8 cellular contexts compared by ENCODE assay signal in the genomic region with DNA sequence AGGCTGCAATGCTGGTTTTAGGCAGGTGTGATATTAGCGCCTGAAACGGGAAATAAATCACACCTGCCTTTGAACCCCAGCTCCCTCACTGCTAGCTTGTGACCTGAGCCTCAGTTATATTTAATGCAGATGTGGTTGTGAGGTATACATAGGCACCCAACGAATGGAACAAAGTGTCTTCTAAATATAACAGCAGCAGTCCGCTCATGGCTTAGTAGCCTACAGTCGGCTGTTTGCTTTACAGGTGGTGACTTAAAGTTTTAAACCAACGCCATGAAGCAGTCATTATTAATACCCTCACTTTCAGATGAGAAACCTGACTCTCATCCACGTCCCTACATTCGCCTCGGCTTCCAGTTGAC. TPM values are rescaled to one million over a fixed set of nuclear protein-coding genes. Genes with fewer than 3 reads are reported as not detected.
A peak's percentile ranks its signal among the peaks of the same experiment; 100 is the strongest.
DNase-seq lines count a peak whose midpoint lies in the region; ATAC-seq, FAIRE-seq and TF ChIP-seq lines count a peak whose summit lies in the region.

No MANE protein-coding gene starts in this region.

- no peaks in the 10 kb centered on the region for H4K20me1 ChIP-seq in IMR-90 (ENCODE audit: insufficient read depth, low read length)
- H4K20me1 ChIP-seq in astrocyte (ENCODE audit: insufficient read depth, low read length), result peaks cover 29% of the 10 kb centered on the region
- H4K20me1 ChIP-seq in keratinocyte (ENCODE audit: control insufficient read depth, extremely low read depth, insufficient read depth, low read length), result peaks cover 3% of the 10 kb centered on the region

- H3K4me1 Mint-ChIP-seq in CD8-positive, alpha-beta T cell (ENCODE audit: low read depth), result peaks cover 58% of the 10 kb centered on the region
- peaks cover 28% of the 10 kb centered on the region for H3K4me1 Mint-ChIP-seq in astrocyte (ENCODE audit: low read depth, unreplicated experiment)

- peak overlapping the region; percentile 84 for H2AK9ac ChIP-seq in IMR-90 (replicated peaks; ENCODE audit: low read depth, low read length, poor library complexity)

- no peak for DNase-seq in CD8-positive, alpha-beta T cell
- DNase-seq in GM20000 (ENCODE audit: low spot score) (peak; percentile 37), IMR-90 (peak; percentile 5), astrocyte (ENCODE audit: low read depth) (no peak), keratinocyte (ENCODE audit: low read depth, low spot score) (no peak), substantia nigra (lab: John Stamatoyannopoulos, UW) (no peak), iPS-NIHi7 (ENCODE audit: extremely low spot score) (no peak), occipital lobe (lab: John Stamatoyannopoulos, UW) (no peak)

- H3K79me2 ChIP-seq in astrocyte (ENCODE audit: insufficient read depth, low read length) (peaks cover 32% of the 10 kb centered on the region), keratinocyte (ENCODE audit: control insufficient read depth, insufficient read depth, low read length) (peaks cover 30% of the 10 kb centered on the region)

- 0 out of 4 replicates have a peak overlapping the region, but pooled peaks of 1 of the 2 experiments have one; percentile 49 for H4K8ac ChIP-seq in IMR-90 (ENCODE audit: low read depth in 2 of 2, low read length in 2 of 2)

- in situ Hi-C loops in IMR-90 (cut with MboI; ENCODE audit: low sequenced_read_pairs), result no loop called here

- TF ChIP-seq CTCF in CD8-positive, alpha-beta T cell (IDR thresholded peaks at IDR 0.05), result no peak
- TF ChIP-seq CTCF in GM20000 (IDR thresholded peaks at IDR 0.05; ENCODE audit: extremely low read depth, missing control alignments) (no peak), IMR-90 (conservative IDR thresholded peaks at IDR 0.05; ENCODE audit: low read depth, low read length) (no peak), astrocyte (IDR thresholded peaks at IDR 0.05; ENCODE audit: insufficient read depth, low read depth, low read length) (no peak), keratinocyte (optimal IDR thresholded peaks at IDR 0.05 in 1 of 3, IDR thresholded peaks at IDR 0.05 in 1 of 3, conservative IDR thresholded peaks at IDR 0.05 in 1 of 3; ENCODE audit: extremely low read depth in 1 of 3, insufficient read depth in 2 of 3, low read length in 3 of 3) (no peak)

- H3K14ac ChIP-seq in IMR-90 (replicated peaks; ENCODE audit: low read depth, low read length), result no peak overlapping the region; the same call in 1 of the 2 replicates

- peak overlapping the region; percentile 91 for H3K4me3 ChIP-seq in CD8-positive, alpha-beta T cell (ENCODE audit: low read depth, low read length)
- H3K4me3 ChIP-seq in IMR-90 (ENCODE audit: insufficient read depth, low read depth, low read length), result peak overlapping the region; percentile 58
- peak overlapping the region; percentile 82 for H3K4me3 ChIP-seq in astrocyte (ENCODE audit: insufficient read depth, low read depth, low read length)
- H3K4me3 ChIP-seq in keratinocyte (ENCODE audit: control insufficient read depth in 2 of 3, extremely low read depth in 1 of 3, insufficient read depth in 2 of 3, low read depth in 1 of 3, low read length in 3 of 3), result peak overlapping the region; percentile 76 to 90 (median 88)

- no peaks in the 10 kb centered on the region for H3K27me3 ChIP-seq in CD8-positive, alpha-beta T cell (ENCODE audit: insufficient read depth, low read length)
- H3K27me3 ChIP-seq in IMR-90 (ENCODE audit: control insufficient read depth, insufficient read depth, low read length), result no peaks in the 10 kb centered on the region
- H3K27me3 ChIP-seq in astrocyte (ENCODE audit: insufficient read depth, low read length), result no peaks in the 10 kb centered on the region
- H3K27me3 ChIP-seq in keratinocyte (ENCODE audit: control insufficient read depth, extremely low read depth, insufficient read depth, low read length), result no peaks in the 10 kb centered on the region

- peak overlapping the region; percentile 3 for H3K23ac ChIP-seq in IMR-90 (ENCODE audit: low read depth, low read length)

- no peaks in the 10 kb centered on the region for H3K9me3 Mint-ChIP-seq in CD8-positive, alpha-beta T cell
- H3K9me3 Mint-ChIP-seq in astrocyte (ENCODE audit: unreplicated experiment), result peaks cover 3% of the 10 kb centered on the region

- H2BK20ac ChIP-seq in IMR-90 (ENCODE audit: low read depth, low read length), result no peak overlapping the region

- FAIRE-seq in astrocyte (lab: Jason Lieb, UNC) (no peak), keratinocyte (lab: Jason Lieb, UNC) (no peak)

- BruUV-seq in IMR-90 (replicated peaks; lab: Mats Ljungman, UMichigan), result no TSS peak

- peak overlapping the region; percentile 100 for H3K4me3 Mint-ChIP-seq in CD8-positive, alpha-beta T cell
- peak overlapping the region; percentile 100 for H3K4me3 Mint-ChIP-seq in astrocyte (ENCODE audit: unreplicated experiment)

- no peak overlapping the region for H2BK5ac ChIP-seq in IMR-90 (ENCODE audit: low read depth, low read length, poor library complexity, severe bottlenecking)

- H3K79me1 ChIP-seq in IMR-90 (ENCODE audit: low read depth in 1 of 2, low read length in 2 of 2), result peaks cover 16 to 21% of the 10 kb centered on the region in 2 experiments

- peak; percentile 11 for ATAC-seq in CD8-positive, alpha-beta T cell
- ATAC-seq in IMR-90 (ENCODE audit: low read depth), result peak; percentile 9

- no peak overlapping the region for H4K5ac ChIP-seq in IMR-90 (ENCODE audit: low read depth, low read length)

- peak overlapping the region; percentile 85 for H3K27ac Mint-ChIP-seq in CD8-positive, alpha-beta T cell
- peak overlapping the region; percentile 53 for H3K27ac Mint-ChIP-seq in astrocyte (ENCODE audit: unreplicated experiment)

- 0% methylated on average over 4 of the region's 9 CpGs; no CpG with 5 or more reads in 1 of the 2 experiments for WGBS in IMR-90 (ENCODE audit: extremely low coverage in 2 of 2, insufficient read length in 1 of 2), 2 experiments

- H3K4me2 ChIP-seq in IMR-90 (ENCODE audit: low read depth, low read length) (peak overlapping the region; percentile 95), astrocyte (ENCODE audit: low read length) (peak overlapping the region; percentile 94), keratinocyte (ENCODE audit: control insufficient read depth, extremely low read depth, insufficient read depth, low read depth, low read length) (peak overlapping the region; percentile 98)

- intact Hi-C loops in CD8-positive, alpha-beta T cell (cut with DNase I, micrococcal nuclease), result loop anchor here (1.0 to 10.0 kb wide), 9 partner anchors 75 to 779 kb away; a partner anchor contains a TSS
- intact Hi-C loops in IMR-90 (cut with micrococcal nuclease), result loop anchor here (5.0 kb wide), 1 partner anchor 76 kb away; a partner anchor contains a TSS

- H3K27me3 Mint-ChIP-seq in CD8-positive, alpha-beta T cell (ENCODE audit: low read depth), result peaks cover 4% of the 10 kb centered on the region
- no peaks in the 10 kb centered on the region for H3K27me3 Mint-ChIP-seq in astrocyte (ENCODE audit: low read depth, unreplicated experiment)

- H3K9me3 ChIP-seq in CD8-positive, alpha-beta T cell (ENCODE audit: low read length), result no peaks in the 10 kb centered on the region
- peaks cover 4% of the 10 kb centered on the region; the same call in 1 of the 2 replicates for H3K9me3 ChIP-seq in IMR-90 (ENCODE audit: control insufficient read depth, insufficient read depth, low read length)
- H3K9me3 ChIP-seq in astrocyte (ENCODE audit: insufficient read depth, low read depth, low read length), result no peaks in the 10 kb centered on the region
- H3K9me3 ChIP-seq in keratinocyte (ENCODE audit: control insufficient read depth, low read depth, low read length), result no peaks in the 10 kb centered on the region

- peaks cover 12% of the 10 kb centered on the region for H3K36me3 Mint-ChIP-seq in CD8-positive, alpha-beta T cell
- H3K36me3 Mint-ChIP-seq in astrocyte (ENCODE audit: low read depth, unreplicated experiment), result peaks cover 9% of the 10 kb centered on the region

- H3K56ac ChIP-seq in IMR-90 (ENCODE audit: extremely low read depth, insufficient read depth, low read length), result peak overlapping the region; percentile 26; the same call in 1 of the 2 replicates

- H3K36me3 ChIP-seq in CD8-positive, alpha-beta T cell (ENCODE audit: insufficient read depth, low read length), result no peaks in the 10 kb centered on the region
- H3K36me3 ChIP-seq in IMR-90 (ENCODE audit: control insufficient read depth, insufficient read depth, low read length), result no peaks in the 10 kb centered on the region
- no peaks in the 10 kb centered on the region for H3K36me3 ChIP-seq in astrocyte (ENCODE audit: insufficient read depth, low read length)
- H3K36me3 ChIP-seq in keratinocyte (ENCODE audit: control insufficient read depth in 2 of 2, extremely low read depth in 1 of 2, insufficient read depth in 2 of 2, low read length in 2 of 2), result no peaks in the 10 kb centered on the region

- H3K9me1 ChIP-seq in IMR-90 (ENCODE audit: insufficient read depth, low read length), result no peaks in the 10 kb centered on the region; the same call in 1 of the 2 replicates
- peaks cover 3% of the 10 kb centered on the region for H3K9me1 ChIP-seq in keratinocyte (ENCODE audit: control insufficient read depth, extremely low read depth, insufficient read depth, low read length)

- H3K9ac ChIP-seq in IMR-90 (ENCODE audit: low read depth, low read length), result peak overlapping the region; percentile 60
- peak overlapping the region; percentile 85 for H3K9ac ChIP-seq in astrocyte (ENCODE audit: low read length)
- peak overlapping the region; percentile 79 for H3K9ac ChIP-seq in keratinocyte (ENCODE audit: control insufficient read depth, extremely low read depth, insufficient read depth, low read length)

- H2AFZ ChIP-seq in IMR-90 (replicated peaks; ENCODE audit: low read length, poor library complexity) (peak overlapping the region; percentile 96), astrocyte (ENCODE audit: low read depth, low read length) (peak overlapping the region; percentile 76), keratinocyte (ENCODE audit: control insufficient read depth, low read length) (peak overlapping the region; percentile 90)

- no peak overlapping the region for H2AK5ac ChIP-seq in IMR-90 (ENCODE audit: low read depth, low read length)

- TF ChIP-seq RAD21 in IMR-90 (IDR thresholded peaks at IDR 0.05; ENCODE audit: low read length), result no peak

- no peak overlapping the region for H4K91ac ChIP-seq in IMR-90 (ENCODE audit: insufficient read depth, low read depth, low read length)

- H2BK120ac ChIP-seq in IMR-90 (ENCODE audit: low read depth, low read length), result no peak overlapping the region

- CTCF ChIA-PET in CD8-positive, alpha-beta T cell (lab: Charles Lee), result interaction anchor here (1.0 to 9.1 kb wide), 4 partner anchors 19 to 745 kb away, joined by 3 to 87 read pairs (median 10); no protein-coding TSS in a partner anchor
- CTCF ChIA-PET in IMR-90 (lab: Yijun Ruan, JAX), result interaction anchor here (0.6 to 0.7 kb wide), 2 partner anchors 11 to 368 kb away, joined by 3 read pairs; no protein-coding TSS in a partner anchor

- no peak overlapping the region for H2BK15ac ChIP-seq in IMR-90 (ENCODE audit: low read depth, low read length)

- peak overlapping the region; percentile 52 for H3K27ac ChIP-seq in CD8-positive, alpha-beta T cell (ENCODE audit: low read depth, low read length)
- no peak overlapping the region; the same call in 1 of the 2 replicates for H3K27ac ChIP-seq in IMR-90 (ENCODE audit: insufficient read depth, low read length)
- no peak overlapping the region for H3K27ac ChIP-seq in astrocyte (ENCODE audit: low read depth, low read length)
- peak overlapping the region; percentile 22 for H3K27ac ChIP-seq in keratinocyte (ENCODE audit: control insufficient read depth, insufficient read depth, low read length)
- peak overlapping the region; percentile 69 for H3K27ac ChIP-seq in substantia nigra (ENCODE audit: low read depth, low read length, poor library complexity, severe bottlenecking)

- no peak overlapping the region for H3K4ac ChIP-seq in IMR-90 (ENCODE audit: low read depth, low read length)

- peaks cover 29% of the 10 kb centered on the region for H3K4me1 ChIP-seq in CD8-positive, alpha-beta T cell (ENCODE audit: insufficient read depth, low read length)
- H3K4me1 ChIP-seq in IMR-90 (ENCODE audit: control insufficient read depth, insufficient read depth, low read length), result peaks cover 7% of the 10 kb centered on the region
- H3K4me1 ChIP-seq in astrocyte (ENCODE audit: insufficient read depth, low read length), result peaks cover 21% of the 10 kb centered on the region
- H3K4me1 ChIP-seq in keratinocyte (ENCODE audit: control insufficient read depth, extremely low read depth, insufficient read depth, low read length), result peaks cover 36% of the 10 kb centered on the region

- dilution Hi-C loops in IMR-90 (cut with HindIII; ENCODE audit: low sequenced_read_pairs, unreplicated experiment), result no loop called here
- dilution Hi-C loops in keratinocyte (cut with MboI; ENCODE audit: extremely low pct_ligation_motif_present, low sequenced_read_pairs), result no loop called here

- POLR2A ChIA-PET in CD8-positive, alpha-beta T cell (lab: Charles Lee), result interaction anchor here (0.9 to 1.9 kb wide), 4 partner anchors 10 to 384 kb away, joined by 3 to 6 read pairs (median 4); a partner anchor contains a TSS
- POLR2A ChIA-PET in IMR-90 (lab: Charles Lee; ENCODE audit: unreplicated experiment), result no interaction called here

- TF ChIP-seq POLR2A in IMR-90 (IDR thresholded peaks at IDR 0.05; ENCODE audit: low read depth, low read length), result no peak

- no peak overlapping the region for H3K18ac ChIP-seq in IMR-90 (ENCODE audit: low read depth, low read length)

RNA-seq across cellular contexts. Expression of a gene that starts 0.6 kb away (rescaled TPM):
- 1 to 10 TPM; 2.6 to 3.6 TPM for total RNA-seq in CD8-positive, alpha-beta T cell
- total RNA-seq in IMR-90 (2012; rRNA removed), result 3.1 and 4.3 TPM in 2 replicates
- 0.86 and 0.93 TPM in 2 replicates for polyA plus RNA-seq in IMR-90 (2012; rRNA removed)
- 0.34 and 0.37 TPM in 2 replicates for polyA plus RNA-seq in IMR-90 (2012; cell fraction: cytosol; rRNA removed)
- 0.50 and 3.0 TPM in 2 replicates for polyA plus RNA-seq in IMR-90 (2012; cell fraction: nucleus; rRNA removed; ENCODE audit: low replicate concordance)
- total RNA-seq in astrocyte, result 2.7 and 3.3 TPM in 2 replicates
- polyA plus RNA-seq in keratinocyte, result 1.2 to 2.0 TPM (median 1.4 TPM) in 3 replicates
- polyA plus RNA-seq in keratinocyte (2011; ENCODE audit: low read depth), result 3.6 TPM
- polyA plus RNA-seq in keratinocyte (2011; cell fraction: cytosol; rRNA removed), result 0.84 and 0.96 TPM in 2 replicates
- 3.6 and 4.7 TPM in 2 replicates for polyA plus RNA-seq in keratinocyte (2011; cell fraction: nucleus; rRNA removed)
- polyA plus RNA-seq in keratinocyte (2012; ENCODE audit: low replicate concordance), result 1.5 and 1.6 TPM in 2 replicates
- 0.39 to 4.4 TPM (median 1.5 TPM) in 3 replicates for polyA minus RNA-seq in keratinocyte
- polyA minus RNA-seq in keratinocyte (2011; cell fraction: cytosol; rRNA and poly(A)+ RNA removed), result 3.3 TPM
- 5.2 and 11.6 TPM in 2 replicates for polyA minus RNA-seq in keratinocyte (2011; cell fraction: nucleus; rRNA and poly(A)+ RNA removed)
- 41.2 TPM for total RNA-seq in occipital lobe

Comparison
In these comparisons a context has a peak if more than half of its experiments do, and no peak if none do; other contexts are left out.
1. DNase-seq: peak in GM20000 (single experiment) and IMR-90 (single experiment); none in CD8-positive, alpha-beta T cell (0 of 7), astrocyte (single experiment), keratinocyte (single experiment), substantia nigra (0 of 49), iPS-NIHi7 (single experiment) and occipital lobe (single experiment).
2. H3K27ac ChIP-seq: peak in CD8-positive, alpha-beta T cell (single experiment), keratinocyte (single experiment) and substantia nigra (single experiment); none in IMR-90 (single experiment) and astrocyte (single experiment).
3. Peak in every context shown above with its lines, with median percentiles within 50 percentile points of each other: H3K4me3 ChIP-seq, H2AFZ ChIP-seq, H3K4me2 ChIP-seq and H3K9ac ChIP-seq.